20 cellular contexts compared by ENCODE assay signal in the genomic region with DNA sequence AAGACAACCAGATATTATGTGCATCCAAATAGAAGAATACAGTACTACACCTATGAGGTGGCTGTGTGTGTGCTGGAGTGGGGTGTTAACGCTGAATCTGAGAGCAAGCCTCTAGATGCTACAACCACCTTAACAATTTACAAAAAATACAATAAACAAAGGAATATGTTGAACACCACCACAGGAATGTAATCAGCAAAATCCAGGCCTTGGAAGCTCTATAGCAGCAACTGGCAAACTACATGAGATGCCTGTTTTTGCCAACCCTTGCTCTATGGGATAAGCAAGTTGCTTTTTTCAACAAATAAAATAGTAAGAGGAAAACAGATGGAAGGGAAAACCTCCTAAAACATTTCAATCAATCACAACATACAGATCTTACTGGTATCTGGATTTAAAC. TPM values are rescaled to one million over a fixed set of nuclear protein-coding genes. Genes with fewer than 3 reads are reported as not detected.
A peak's percentile ranks its signal among the peaks of the same experiment; 100 is the strongest.
DNase-seq lines count a peak whose midpoint lies in the region; ATAC-seq and TF ChIP-seq lines count a peak whose summit lies in the region.
"Had no signal": no experiment of that assay in that cellular context is flagged by ENCODE, and none has a peak within 500 bp of the region (broad histone marks: within the 10 kb centered on the region; RNA-seq: fewer than 3 reads in every experiment).

No MANE protein-coding gene starts in this region.

- H3F3A ChIP-seq in SK-N-SH (replicated peaks; ENCODE audit: insufficient read depth), result no peaks in the 10 kb centered on the region

- H3K4me2 ChIP-seq in SK-N-SH, result no peak overlapping the region
- H3K4me2 ChIP-seq: GM23338 had no signal

- ATAC-seq in SK-N-SH treated with all-trans-retinoic acid at 6 μM for 48 hours (peak; percentile 44; the same call in 1 of the 3 replicates), activated B cell treated with CpG ODN at 0.5 μM for 24 hours (ENCODE audit: low read depth) (no peak), upper lobe of left lung (ENCODE audit: low FRiP score in 2 of 2) (no peak)
- ATAC-seq in CD4-positive, CD25-positive, alpha-beta regulatory T cell (ENCODE audit: low read depth in 2 of 2), result peak in 1 of 2 donors; percentile 22
- ATAC-seq: GM23338, heart left ventricle, left cardiac atrium, WTC11 had no signal

- no peak overlapping the region for H3K4me3 ChIP-seq in SK-N-SH (ENCODE audit: low read depth in 2 of 2, low read length in 1 of 2)
- peak overlapping the region; percentile 53 for H3K4me3 ChIP-seq in CD4-positive, CD25-positive, alpha-beta regulatory T cell (ENCODE audit: low read depth, low read length)
- no peak overlapping the region for H3K4me3 ChIP-seq in upper lobe of left lung
- H3K4me3 ChIP-seq: GM23338, heart left ventricle, Peyer's patch had no signal

- intact Hi-C loops in activated B cell treated with CpG ODN at 0.5 μM for 24 hours (cut with micrococcal nuclease), result no loop called here

- H3K4me1 ChIP-seq in SK-N-SH (ENCODE audit: control insufficient read depth in 1 of 2, insufficient read depth in 2 of 2, low read depth in 1 of 2, low read length in 1 of 2) (no peaks in the 10 kb centered on the region; a peak in 1 of 4 replicates), upper lobe of left lung (peaks cover 0 to 2% (median 0%) of the 10 kb centered on the region in 4 donors)
- H3K4me1 ChIP-seq in CD4-positive, CD25-positive, alpha-beta regulatory T cell (ENCODE audit: control insufficient read depth, insufficient read depth, low read length, poor library complexity, severe bottlenecking), result peaks cover 47% of the 10 kb centered on the region
- H3K4me1 ChIP-seq: Peyer's patch had no signal

- H3K27ac Mint-ChIP-seq in CD4-positive, CD25-positive, alpha-beta regulatory T cell, result peak overlapping the region; percentile 23 to 77 (median 62)
- H3K27ac Mint-ChIP-seq in activated B cell treated with CpG ODN at 0.5 μM for 24 hours, result peak overlapping the region; percentile 7
- H3K27ac Mint-ChIP-seq: GM23338, type B pancreatic cell, WTC11 had no signal

- no peak overlapping the region for H2AFZ ChIP-seq in SK-N-SH (ENCODE audit: low read depth)
- H2AFZ ChIP-seq: GM23338 had no signal

- H3K4me1 Mint-ChIP-seq in CD4-positive, CD25-positive, alpha-beta regulatory T cell, result peaks cover 32 to 67% (median 57%) of the 10 kb centered on the region in 4 donors
- peaks cover 25% of the 10 kb centered on the region for H3K4me1 Mint-ChIP-seq in activated B cell treated with CpG ODN at 0.5 μM for 24 hours

- no peaks in the 10 kb centered on the region for H3K27me3 Mint-ChIP-seq in CD4-positive, CD25-positive, alpha-beta regulatory T cell
- H3K27me3 Mint-ChIP-seq in activated B cell treated with CpG ODN at 0.5 μM for 24 hours, result no peaks in the 10 kb centered on the region
- H3K27me3 Mint-ChIP-seq: type B pancreatic cell had no signal

- CTCF ChIA-PET in SK-N-SH (lab: Yijun Ruan, JAX) (no interaction called here), activated B cell treated with CpG ODN at 0.5 μM for 24 hours (lab: Charles Lee) (no interaction called here)

- H3K4me3 Mint-ChIP-seq in CD4-positive, CD25-positive, alpha-beta regulatory T cell, result no peak overlapping the region
- no peak overlapping the region for H3K4me3 Mint-ChIP-seq in activated B cell treated with CpG ODN at 0.5 μM for 24 hours
- H3K4me3 Mint-ChIP-seq: GM23338, type B pancreatic cell, WTC11 had no signal

- TF ChIP-seq RAD21 in SK-N-SH (IDR thresholded peaks at IDR 0.05; ENCODE audit: low read length), result no peak

- H3K79me2 ChIP-seq in SK-N-SH (ENCODE audit: insufficient read depth), result peaks cover 81% of the 10 kb centered on the region

- H3K9me3 ChIP-seq in SK-N-SH (no peaks in the 10 kb centered on the region), upper lobe of left lung (no peaks in the 10 kb centered on the region)
- no peaks in the 10 kb centered on the region for H3K9me3 ChIP-seq in CD4-positive, CD25-positive, alpha-beta regulatory T cell (ENCODE audit: control insufficient read depth in 2 of 2, low read length in 2 of 2)
- H3K9me3 ChIP-seq: heart left ventricle, Peyer's patch had no signal

- TF ChIP-seq EP300 in SK-N-SH (IDR thresholded peaks at IDR 0.05; ENCODE audit: borderline replicate concordance in 1 of 2, low read depth in 1 of 2, low read length in 1 of 2) (no peak), upper lobe of left lung (IDR thresholded peaks at IDR 0.05) (no peak)

- H3K36me3 ChIP-seq in SK-N-SH (replicated peaks in 1 of 2; ENCODE audit: control insufficient read depth in 1 of 2, insufficient read depth in 2 of 2, low read length in 1 of 2) (peaks cover 65 to 81% of the 10 kb centered on the region in 2 experiments), upper lobe of left lung (peaks cover 0 to 83% (median 16%) of the 10 kb centered on the region in 4 donors)
- H3K36me3 ChIP-seq in CD4-positive, CD25-positive, alpha-beta regulatory T cell (ENCODE audit: control insufficient read depth, insufficient read depth, low read length), result peaks cover 54% of the 10 kb centered on the region

- no peak for TF ChIP-seq POLR2A in upper lobe of left lung (IDR thresholded peaks at IDR 0.05)

- H3K9me2 ChIP-seq in SK-N-SH, result no peaks in the 10 kb centered on the region

- no peaks in the 10 kb centered on the region for H3K9me3 Mint-ChIP-seq in CD4-positive, CD25-positive, alpha-beta regulatory T cell
- no peaks in the 10 kb centered on the region for H3K9me3 Mint-ChIP-seq in activated B cell treated with CpG ODN at 0.5 μM for 24 hours
- H3K9me3 Mint-ChIP-seq: activated T-helper 2 cell treated with anti-CD3 and anti-CD28 coated beads, Interferon-gamma antibody, Interleukin-2, Interleukin-4, amounts not matched to agents 10 μg/mL and 5 μg/mL and 100 μg/mL, durations not matched to agents 14 hours and 24 hours and 36 hours; GM23338; type B pancreatic cell; WTC11 had no signal

- WGBS in SK-N-SH (ENCODE audit: low lambda C conversion rate), result 100% methylated on average over 1 of the region's 1 CpG
- WGBS in upper lobe of left lung, 2 donors, result 91 to 95% methylated on average over 1 of the region's 1 CpG

- H3K27ac ChIP-seq in SK-N-SH (ENCODE audit: low read depth in 2 of 2, low read length in 1 of 2), result no peak overlapping the region
- H3K27ac ChIP-seq in CD4-positive, CD25-positive, alpha-beta regulatory T cell (ENCODE audit: insufficient read depth, low read length, poor library complexity, severe bottlenecking), result no peak overlapping the region
- no peak overlapping the region for H3K27ac ChIP-seq in upper lobe of left lung
- H3K27ac ChIP-seq: 22Rv1, heart left ventricle, Peyer's patch had no signal

- DNase-seq in SK-N-SH (no peak), activated B cell treated with CpG ODN at 0.5 μM for 24 hours (no peak), fibroblast of peridontal ligament (ENCODE audit: extremely low read depth) (peak; percentile 62), upper lobe of left lung (no peak), NCI-H1092 treated with DMSO at 0.1 percent for 48 hours (lab: John Stamatoyannopoulos, UW) (no peak), MV-4-11 (lab: John Stamatoyannopoulos, UW) (no peak)
- DNase-seq in CD4-positive, CD25-positive, alpha-beta regulatory T cell, result no peak
- DNase-seq: dermis blood vessel endothelial cell, EL, heart left ventricle, left cardiac atrium, NCI-H1436, NCI-H524 treated with DMSO at 0.1 percent for 48 hours, Peyer's patch had no signal

- POLR2A ChIA-PET in SK-N-SH (lab: Yijun Ruan, JAX) (no interaction called here), activated B cell treated with CpG ODN at 0.5 μM for 24 hours (lab: Charles Lee) (no interaction called here)

- peaks cover 38% of the 10 kb centered on the region for H3K36me3 Mint-ChIP-seq in CD4-positive, CD25-positive, alpha-beta regulatory T cell
- peaks cover 80% of the 10 kb centered on the region for H3K36me3 Mint-ChIP-seq in activated B cell treated with CpG ODN at 0.5 μM for 24 hours (ENCODE audit: low read depth)

- H3K27me3 ChIP-seq in SK-N-SH (ENCODE audit: insufficient read depth) (no peaks in the 10 kb centered on the region), upper lobe of left lung (no peaks in the 10 kb centered on the region)
- H3K27me3 ChIP-seq in CD4-positive, CD25-positive, alpha-beta regulatory T cell (ENCODE audit: control insufficient read depth, insufficient read depth, low read length), result no peaks in the 10 kb centered on the region
- H3K27me3 ChIP-seq: heart left ventricle, Peyer's patch had no signal

- H4K20me1 ChIP-seq in SK-N-SH (ENCODE audit: insufficient read depth), result no peaks in the 10 kb centered on the region; the same call in 1 of the 2 replicates

- TF ChIP-seq CTCF in SK-N-SH (IDR thresholded peaks at IDR 0.05) (no peak), activated B cell treated with CpG ODN at 0.5 μM for 24 hours (IDR thresholded peaks at IDR 0.05) (no peak), upper lobe of left lung (IDR thresholded peaks at IDR 0.05) (no peak)

- no peak overlapping the region for H3K9ac ChIP-seq in SK-N-SH

TF ChIP-seq in SK-N-SH, 30 proteins besides CTCF, POLR2A, EP300 and RAD21 (continues in another document):
- no peak for TF ChIP-seq NFIC (IDR thresholded peaks at IDR 0.05; ENCODE audit: borderline replicate concordance)
- TF ChIP-seq RFX5 (IDR thresholded peaks at IDR 0.05; ENCODE audit: low read length), result no peak
- TF ChIP-seq NRF1 (IDR thresholded peaks at IDR 0.05; ENCODE audit: low read depth, low read length), result no peak

RNA-seq across cellular contexts. Expression of a gene that starts 23.9 kb away (rescaled TPM):
- polyA plus RNA-seq in SK-N-SH (2012; rRNA removed), result 48.9 and 54.3 TPM in 2 replicates
- 41.8 and 48.9 TPM in 2 replicates for polyA plus RNA-seq in SK-N-SH (2012; cell fraction: cytosol; rRNA removed)
- 103 and 155 TPM in 2 replicates for polyA plus RNA-seq in SK-N-SH (2012; cell fraction: nucleus; rRNA removed)
- total RNA-seq in CD4-positive, CD25-positive, alpha-beta regulatory T cell, result 232 TPM
- polyA plus RNA-seq in CD4-positive, CD25-positive, alpha-beta regulatory T cell, result 10 to 100 TPM; 43.6 to 57.5 (median 53.8) TPM
- total RNA-seq in activated B cell treated with CpG ODN at 0.5 μM for 24 hours (124 and 159 TPM in 2 replicates), upper lobe of left lung (100 to 1,000 TPM in 3 of 6 donors, 10 to 100 TPM in 3; 77.2 to 261 (median 100) TPM)
